ENCODE assay signal across 21 cellular contexts in the genomic region with DNA sequence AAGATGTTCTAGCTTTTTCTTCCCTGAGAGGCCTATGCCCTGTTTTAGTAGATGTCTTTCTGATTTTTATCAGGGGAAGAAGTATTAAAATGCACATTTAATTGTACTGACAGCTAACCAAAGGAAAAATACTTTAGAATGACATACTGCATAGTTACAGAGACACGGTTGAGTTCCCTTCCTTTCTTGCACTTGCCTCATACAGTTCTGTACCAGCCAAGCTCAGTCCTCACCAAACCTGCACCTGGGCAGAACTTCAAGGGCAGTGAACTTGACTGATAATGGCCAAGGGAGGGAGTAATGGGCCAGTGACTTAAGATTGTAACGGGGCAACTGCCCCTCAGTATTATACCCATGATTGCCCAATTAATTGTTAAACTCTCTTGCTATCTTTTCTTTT. TPM values are rescaled to one million over a fixed set of nuclear protein-coding genes. Genes with fewer than 3 reads are reported as not detected.
DNase-seq lines count a peak whose midpoint lies in the region; ATAC-seq lines count a peak whose summit lies in the region.
"Had no signal": no experiment of that assay in that cellular context is flagged by ENCODE, and none has a peak within 500 bp of the region (broad histone marks: within the 10 kb centered on the region; RNA-seq: fewer than 3 reads in every experiment).

No MANE protein-coding gene starts in this region.

- H3K4me3 Mint-ChIP-seq in dendritic cell treated with granulocyte-macrophage colony-stimulating factor and Interleukin-4, amounts not matched to agents 40 ng/mL and 50 ng/mL, for 4 days = no peak overlapping the region
- no peak overlapping the region for H3K4me3 Mint-ChIP-seq in T-cell
- H3K4me3 Mint-ChIP-seq: CD4-positive, alpha-beta T cell had no signal

- DNase-seq in NAMALWA (ENCODE audit: low spot score) (peak; percentile 19), kidney tubule cell (ENCODE audit: low spot score) (peak; percentile 35), NCI-H2227 (lab: John Stamatoyannopoulos, UW; ENCODE audit: unreplicated experiment) (no peak), T-cell (no peak), medulla oblongata (ENCODE audit: extremely low spot score) (no peak)
- DNase-seq: CD4-positive, alpha-beta T cell; COR-L47; DMS79 treated with DMSO at 0.1 percent for 48 hours; H7; KBM-7; NCI-H1105; NCI-H146; NCI-H2029 treated with DMSO at 0.1 percent for 48 hours; NCI-H524 treated with DMSO at 0.1 percent for 48 hours; PC-9; RPMI8226; SHP77; SW 1271 had no signal

- H3K27ac Mint-ChIP-seq in dendritic cell treated with granulocyte-macrophage colony-stimulating factor and Interleukin-4, amounts not matched to agents 40 ng/mL and 50 ng/mL, for 4 days = peak overlapping the region; percentile 10
- H3K27ac Mint-ChIP-seq in T-cell = no peak overlapping the region
- H3K27ac Mint-ChIP-seq: CD4-positive, alpha-beta T cell had no signal

- intact Hi-C loops in dendritic cell treated with granulocyte-macrophage colony-stimulating factor and Interleukin-4, amounts not matched to agents 40 ng/mL and 50 ng/mL, for 4 days (cut with micrococcal nuclease) = no loop called here

- no peak for ATAC-seq in GM21723 (IDR thresholded peaks at IDR 0.05; ENCODE audit: unreplicated experiment)
- ATAC-seq in T-cell (replicated peaks in 1 of 4) = no peak
- ATAC-seq: A549 had no signal

- POLR2A ChIA-PET in T-cell (lab: Charles Lee) = no interaction called here

- CTCF ChIA-PET in T-cell (lab: Charles Lee) = interaction anchor here in 1 of 2 donors (0.7 to 1.0 kb wide), 2 partner anchors 13 to 129 kb away, joined by 3 to 4 read pairs; no protein-coding TSS in a partner anchor

- no peaks in the 10 kb centered on the region for H3K36me3 Mint-ChIP-seq in dendritic cell treated with granulocyte-macrophage colony-stimulating factor and Interleukin-4, amounts not matched to agents 40 ng/mL and 50 ng/mL, for 4 days (ENCODE audit: low read depth)
- H3K36me3 Mint-ChIP-seq in T-cell = no peaks in the 10 kb centered on the region

- H3K9me3 Mint-ChIP-seq in dendritic cell treated with granulocyte-macrophage colony-stimulating factor and Interleukin-4, amounts not matched to agents 40 ng/mL and 50 ng/mL, for 4 days = no peaks in the 10 kb centered on the region
- no peaks in the 10 kb centered on the region for H3K9me3 Mint-ChIP-seq in T-cell
- H3K9me3 Mint-ChIP-seq: CD4-positive, alpha-beta T cell had no signal

- H3K27me3 Mint-ChIP-seq in dendritic cell treated with granulocyte-macrophage colony-stimulating factor and Interleukin-4, amounts not matched to agents 40 ng/mL and 50 ng/mL, for 4 days = peaks cover 2% of the 10 kb centered on the region
- H3K27me3 Mint-ChIP-seq in T-cell = no peaks in the 10 kb centered on the region
- H3K27me3 Mint-ChIP-seq: CD4-positive, alpha-beta T cell had no signal

- H3K4me1 Mint-ChIP-seq in dendritic cell treated with granulocyte-macrophage colony-stimulating factor and Interleukin-4, amounts not matched to agents 40 ng/mL and 50 ng/mL, for 4 days (ENCODE audit: low read depth) = no peaks in the 10 kb centered on the region
- H3K4me1 Mint-ChIP-seq in T-cell = peaks cover 1 to 19% (median 2%) of the 10 kb centered on the region in 3 donors

RNA-seq across cellular contexts. Expression of a gene that starts 34.1 kb away (rescaled TPM):
- 100 to 1,000 TPM; 118 to 148 (median 131) TPM for total RNA-seq in T-cell

Comparison
In these comparisons a context has a peak if more than half of its experiments do, and no peak if none do; other contexts are left out.
1. DNase-seq: peak in NAMALWA (single experiment) and kidney tubule cell (single experiment); none in NCI-H2227 (single experiment), T-cell (0 of 34) and medulla oblongata (single experiment).